ENCODE assay signal across 9 cellular contexts in the genomic region with DNA sequence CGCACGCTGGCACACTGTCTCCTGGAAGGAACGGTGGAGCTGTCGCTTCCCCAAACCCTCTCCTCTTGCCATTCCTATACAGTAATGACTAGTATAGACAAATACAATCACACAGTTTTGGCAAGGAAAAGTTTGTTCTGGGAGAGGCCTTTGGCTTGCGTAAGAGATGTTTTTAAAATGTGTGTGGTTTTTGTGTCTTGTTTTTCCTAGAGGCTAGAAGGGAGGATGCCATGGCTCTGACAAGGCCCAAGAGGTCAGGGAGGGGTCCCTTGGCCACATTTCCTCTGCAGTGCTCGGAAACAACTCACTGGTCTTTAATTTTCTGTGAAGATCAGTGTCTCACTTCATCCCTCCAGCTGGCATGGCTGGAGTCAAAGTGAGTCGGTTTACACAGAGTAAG.
DNase-seq lines count a peak whose midpoint lies in the region; ATAC-seq and TF ChIP-seq lines count a peak whose summit lies in the region.
"Had no signal": no experiment of that assay in that cellular context is flagged by ENCODE, and none has a peak within 500 bp of the region (broad histone marks: within the 10 kb centered on the region; RNA-seq: fewer than 3 reads in every experiment).

No MANE protein-coding gene starts in this region.

- H4K20me1 ChIP-seq in PC-3 (ENCODE audit: low read length): no peaks in the 10 kb centered on the region

- TF ChIP-seq POLR2A in uterus (IDR thresholded peaks at IDR 0.05): no peak

- H3K27me3 ChIP-seq in PC-3 (ENCODE audit: low read length) (no peaks in the 10 kb centered on the region), uterus (no peaks in the 10 kb centered on the region)

- peak; percentile 84 for DNase-seq in PC-3
- no peak for DNase-seq in epithelial cell of prostate (ENCODE audit: low read depth, low spot score)
- DNase-seq in mucosa of descending colon: peak in 1 of 3 donors; percentile 40
- DNase-seq in uterus: peak; percentile 80 to 85
- DNase-seq in NK-92 treated with Interleukin-12 subunit alpha and Interleukin-12 subunit beta, amount 100 ng/mL, for 24 hours (lab: John Stamatoyannopoulos, UW): no peak
- DNase-seq in DMS153 treated with DMSO at 0.1 percent for 48 hours (lab: John Stamatoyannopoulos, UW; ENCODE audit: unreplicated experiment): no peak
- no peak for DNase-seq in NCI-H1417 (lab: John Stamatoyannopoulos, UW)
- DNase-seq: activated CD4-positive, alpha-beta T cell treated with anti-CD3 and anti-CD28 coated beads, Interleukin-2, amount 50 U/mL, for 4 hours had no signal

- H3K36me3 ChIP-seq in PC-3 (ENCODE audit: low read depth, low read length): peaks cover 3% of the 10 kb centered on the region; the same call in 1 of the 2 replicates
- no peaks in the 10 kb centered on the region for H3K36me3 ChIP-seq in mucosa of descending colon (ENCODE audit: low read depth)
- no peaks in the 10 kb centered on the region for H3K36me3 ChIP-seq in uterus

- H3K4me3 ChIP-seq in PC-3 (ENCODE audit: low read length) (no peak overlapping the region), mucosa of descending colon (no peak overlapping the region), uterus (no peak overlapping the region)

- no TSS peak for BruUV-seq in PC-3 (replicated peaks; lab: Mats Ljungman, UMichigan)

- H3K27ac ChIP-seq in PC-3 (ENCODE audit: low read length) (peak overlapping the region; percentile 68), epithelial cell of prostate (peak overlapping the region; percentile 11), uterus (peak overlapping the region; percentile 16 to 50)

- CTCF ChIA-PET in PC-3 (lab: Charles Lee): no interaction called here

- intact Hi-C loops in PC-3 (cut with micrococcal nuclease) (no loop called here), mucosa of descending colon (cut with DNase I, micrococcal nuclease) (loop anchor here in 1 of 2 donors (10.0 kb wide), 1 partner anchor 190 kb away; no protein-coding TSS in a partner anchor), uterus (cut with DNase I; ENCODE audit: low total_unique reads) (no loop called here)

- H3K9me3 ChIP-seq in PC-3 (ENCODE audit: low read length) (no peaks in the 10 kb centered on the region), mucosa of descending colon (no peaks in the 10 kb centered on the region), uterus (no peaks in the 10 kb centered on the region)

- H3K9ac ChIP-seq in PC-3 (ENCODE audit: low read length): no peak overlapping the region

- H3F3A ChIP-seq in PC-3 (ENCODE audit: low read length, unreplicated experiment): no peaks in the 10 kb centered on the region

- no peak for TF ChIP-seq CTCF in PC-3 (conservative IDR thresholded peaks at IDR 0.05; ENCODE audit: low read depth, low read length)
- no peak for TF ChIP-seq CTCF in mucosa of descending colon (IDR thresholded peaks at IDR 0.05)
- no peak for TF ChIP-seq CTCF in uterus (IDR thresholded peaks at IDR 0.05)

- H2AFZ ChIP-seq in PC-3 (ENCODE audit: low read length): no peak overlapping the region

- ATAC-seq in PC-3 (peak; percentile 57), mucosa of descending colon (peak; percentile 55)
- ATAC-seq: left colon had no signal

- no peaks in the 10 kb centered on the region for H3K9me2 ChIP-seq in PC-3 (replicated peaks; ENCODE audit: low read length)

- peaks cover 56% of the 10 kb centered on the region for H3K4me1 ChIP-seq in PC-3 (ENCODE audit: insufficient read depth, low read length)
- peaks cover 11% of the 10 kb centered on the region for H3K4me1 ChIP-seq in mucosa of descending colon (ENCODE audit: low read depth)
- H3K4me1 ChIP-seq in uterus: peaks cover 21 to 32% of the 10 kb centered on the region in 2 donors

- POLR2A ChIA-PET in PC-3 (lab: Charles Lee; ENCODE audit: unreplicated experiment): no interaction called here

- peak overlapping the region; percentile 40 for H3K4me2 ChIP-seq in PC-3 (ENCODE audit: low read length)

- peaks cover 61% of the 10 kb centered on the region for H3K79me2 ChIP-seq in PC-3 (ENCODE audit: low read length)

Comparison
In these comparisons a context has a peak if more than half of its experiments do, and no peak if none do; other contexts are left out.
1. DNase-seq: peak in PC-3 (single experiment) and uterus (2 of 2); none in epithelial cell of prostate (single experiment), NK-92 treated with Interleukin-12 subunit alpha and Interleukin-12 subunit beta, amount 100 ng/mL, for 24 hours (single experiment), DMS153 treated with DMSO at 0.1 percent for 48 hours (single experiment) and NCI-H1417 (0 of 3).
2. H3K27ac ChIP-seq: peak in every context shown above with its lines; median percentile 68 in PC-3; 33 in uterus; 11 in epithelial cell of prostate.